1 cellular context compared by ENCODE assay signal in genomic region chr16:11309895-11310633, GRCh38.
TF ChIP-seq lines count a peak whose summit lies in the region.

No MANE protein-coding gene starts in this region.

TF ChIP-seq in HepG2, 621 proteins besides CTCF, POLR2A, EP300 and RAD21 (continued from another document and continues in another):
- TF ChIP-seq AHDC1 (CRISPR knock-in tag; IDR thresholded peaks at IDR 0.05; ENCODE audit: borderline replicate concordance) (peak; percentile 90), ARNTL (CRISPR knock-in tag; IDR thresholded peaks at IDR 0.05) (peak; percentile 91), STAT6 (CRISPR knock-in tag; IDR thresholded peaks at IDR 0.05; ENCODE audit: borderline replicate concordance) (no peak), PREB (CRISPR knock-in tag; IDR thresholded peaks at IDR 0.05) (no peak), ZNF850 (CRISPR knock-in tag; conservative IDR thresholded peaks at IDR 0.05) (no peak), EEA1 (CRISPR knock-in tag; IDR thresholded peaks at IDR 0.05; ENCODE audit: borderline replicate concordance) (no peak), FOXP1 (IDR thresholded peaks at IDR 0.05) (peak; percentile 98), FOXP1 (CRISPR knock-in tag; IDR thresholded peaks at IDR 0.05) (peak; percentile 99), SALL1 (CRISPR knock-in tag; IDR thresholded peaks at IDR 0.05) (peak; percentile 97; the same call in 1 of the 2 replicates), NR0B2 (CRISPR knock-in tag; IDR thresholded peaks at IDR 0.05) (no peak), KDM5B (CRISPR knock-in tag; IDR thresholded peaks at IDR 0.05; ENCODE audit: borderline replicate concordance) (peak; percentile 32; the same call in 1 of the 2 replicates), ATF1 (CRISPR knock-in tag; IDR thresholded peaks at IDR 0.05) (peak; percentile 63; the same call in 1 of the 2 replicates), ZNF678 (CRISPR knock-in tag; IDR thresholded peaks at IDR 0.05) (no peak), HNF4G (IDR thresholded peaks at IDR 0.05; ENCODE audit: borderline replicate concordance, low read depth, low read length) (peak; percentile 16; the same call in 1 of the 2 replicates), HNF4G (CRISPR knock-in tag; IDR thresholded peaks at IDR 0.05; ENCODE audit: borderline replicate concordance, low read depth) (peak; percentile 81), MAF1 (CRISPR knock-in tag; IDR thresholded peaks at IDR 0.05; ENCODE audit: borderline replicate concordance) (no peak), ZKSCAN1 (IDR thresholded peaks at IDR 0.05; ENCODE audit: low read length) (no peak; the same call in 1 of the 2 replicates), PAXIP1 (CRISPR knock-in tag; conservative IDR thresholded peaks at IDR 0.05) (peak; percentile 92), ZNF687 (CRISPR knock-in tag; IDR thresholded peaks at IDR 0.05) (peak; percentile 72; the same call in 1 of the 2 replicates), TFDP1 (CRISPR knock-in tag; IDR thresholded peaks at IDR 0.05; ENCODE audit: borderline replicate concordance) (peak; percentile 28; the same call in 1 of the 2 replicates), XBP1 (CRISPR knock-in tag; IDR thresholded peaks at IDR 0.05) (no peak; the same call in 1 of the 2 replicates), TAF1 (CRISPR knock-in tag; IDR thresholded peaks at IDR 0.05) (no peak), ZNF746 (CRISPR knock-in tag; IDR thresholded peaks at IDR 0.05) (peak; percentile 17; the same call in 1 of the 2 replicates), NFYC (CRISPR knock-in tag; IDR thresholded peaks at IDR 0.05) (no peak; the same call in 1 of the 2 replicates), REST (IDR thresholded peaks at IDR 0.05; ENCODE audit: borderline replicate concordance in 1 of 2, low read depth in 1 of 2, low read length in 2 of 2) (no peak), GMEB2 (CRISPR knock-in tag; IDR thresholded peaks at IDR 0.05; ENCODE audit: low read depth) (no peak), NR3C1 (CRISPR knock-in tag; IDR thresholded peaks at IDR 0.05) (no peak), CHD4 (IDR thresholded peaks at IDR 0.05; ENCODE audit: borderline replicate concordance, low read length) (peak; percentile 97), SRSF4 (IDR thresholded peaks at IDR 0.05; ENCODE audit: low read depth, low read length, poor library complexity, severe bottlenecking) (no peak)
